ENCODE assay signal across 9 cellular contexts in genomic region chr4:150010525-150011126, GRCh38.
DNase-seq lines count a peak whose midpoint lies in the region; ATAC-seq, FAIRE-seq and TF ChIP-seq lines count a peak whose summit lies in the region.
"Had no signal": no experiment of that assay in that cellular context is flagged by ENCODE, and none has a peak within 500 bp of the region (broad histone marks: within the 10 kb centered on the region; RNA-seq: fewer than 3 reads in every experiment).

No MANE protein-coding gene starts in this region.

- TF ChIP-seq CTCF in fibroblast of pulmonary artery (IDR thresholded peaks at IDR 0.05; ENCODE audit: low read length, missing control alignments) (peak; percentile 62), osteocyte (IDR thresholded peaks at IDR 0.05) (peak; percentile 73)

- TF ChIP-seq POLR2A in GM12892 (IDR thresholded peaks at IDR 0.05; ENCODE audit: low read depth, low read length) = no peak

- FAIRE-seq in GM12892 (lab: Jason Lieb, UNC) = no peak

- no peak overlapping the region for H3K27ac Mint-ChIP-seq in osteocyte (ENCODE audit: unreplicated experiment)
- H3K27ac Mint-ChIP-seq: IgD-negative memory B cell had no signal

- H3K4me3 Mint-ChIP-seq in osteocyte (ENCODE audit: unreplicated experiment) = no peak overlapping the region
- H3K4me3 Mint-ChIP-seq: IgD-negative memory B cell had no signal

- DNase-seq in COLO668 (lab: John Stamatoyannopoulos, UW; ENCODE audit: unreplicated experiment) (peak; percentile 37), LoVo (ENCODE audit: low spot score) (peak; percentile 54), RPMI8226 (peak; percentile 47), fibroblast of pulmonary artery (ENCODE audit: low read depth) (peak; percentile 81), osteocyte (ENCODE audit: extremely low spot score, unreplicated experiment) (no peak), GM12892 (ENCODE audit: insufficient read length) (no peak)
- no peak for DNase-seq in stimulated activated CD4-positive, alpha-beta T cell treated with anti-CD3 and anti-CD28 coated beads, Interleukin-1b, Interleukin-23, amount 100 ng/mL, for 48 hours

- no peaks in the 10 kb centered on the region for H3K9me3 Mint-ChIP-seq in osteocyte (ENCODE audit: unreplicated experiment)
- H3K9me3 Mint-ChIP-seq: IgD-negative memory B cell had no signal

- ATAC-seq in GM19328 (IDR thresholded peaks at IDR 0.05; ENCODE audit: unreplicated experiment) = peak; percentile 55

- H3K4me1 Mint-ChIP-seq in osteocyte (ENCODE audit: unreplicated experiment) = peaks cover 9% of the 10 kb centered on the region
- H3K4me1 Mint-ChIP-seq: IgD-negative memory B cell had no signal

- no peak overlapping the region for H3K4me3 ChIP-seq in fibroblast of pulmonary artery (replicated peaks; ENCODE audit: low read depth, low read length)

- no peaks in the 10 kb centered on the region for H3K36me3 Mint-ChIP-seq in osteocyte (ENCODE audit: unreplicated experiment)
- H3K36me3 Mint-ChIP-seq: IgD-negative memory B cell had no signal

- H3K27me3 Mint-ChIP-seq in osteocyte (ENCODE audit: unreplicated experiment) = no peaks in the 10 kb centered on the region

Comparison
In these comparisons a context has a peak if more than half of its experiments do, and no peak if none do; other contexts are left out.
1. DNase-seq: peak in COLO668 (single experiment), LoVo (single experiment), RPMI8226 (single experiment) and fibroblast of pulmonary artery (single experiment); none in osteocyte (single experiment), stimulated activated CD4-positive, alpha-beta T cell treated with anti-CD3 and anti-CD28 coated beads, Interleukin-1b, Interleukin-23, amount 100 ng/mL, for 48 hours (single experiment) and GM12892 (single experiment).